ENCODE assay signal across 8 cellular contexts in the genomic region with DNA sequence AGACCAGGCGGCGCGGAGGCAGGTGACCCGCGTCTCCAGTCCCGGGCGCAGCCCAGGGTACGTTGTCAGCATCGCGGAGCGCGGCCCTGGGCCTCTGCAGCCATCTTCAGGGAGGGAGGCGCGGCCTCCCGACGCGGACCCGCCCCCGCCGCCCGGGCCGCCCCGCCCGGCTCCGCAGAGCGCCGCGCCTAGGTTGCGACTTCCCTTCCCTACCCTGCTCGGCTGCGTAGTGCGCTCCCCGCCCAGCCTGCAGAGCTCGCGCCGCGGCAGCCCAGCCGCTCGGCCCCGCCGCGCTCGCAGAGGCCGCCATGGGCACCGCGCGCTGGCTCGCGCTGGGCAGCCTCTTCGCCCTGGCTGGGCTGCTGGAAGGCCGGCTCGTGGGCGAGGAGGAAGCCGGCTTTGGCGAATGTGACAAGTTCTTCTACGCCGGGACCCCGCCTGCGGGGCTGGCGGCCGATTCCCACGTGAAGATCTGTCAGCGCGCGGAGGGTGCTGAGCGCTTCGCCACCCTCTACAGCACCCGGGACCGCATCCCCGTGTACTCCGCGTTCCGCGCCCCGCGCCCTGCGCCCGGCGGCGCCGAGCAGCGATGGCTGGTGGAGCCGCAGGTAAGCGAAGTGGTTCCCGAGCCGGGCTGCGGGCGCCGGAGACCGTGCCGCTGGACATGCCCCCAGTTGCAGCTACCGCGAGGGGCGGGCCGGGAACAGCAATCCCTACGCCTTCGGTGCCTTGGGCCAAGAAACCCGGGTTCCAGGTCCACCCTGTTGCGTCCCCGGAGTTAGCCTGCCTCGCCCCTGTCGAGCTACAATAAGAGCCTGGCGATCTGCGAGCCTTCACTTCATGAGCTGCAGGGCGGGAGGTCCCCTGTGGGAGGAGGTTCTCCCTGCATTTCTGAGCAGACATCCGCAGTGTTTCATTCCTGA. TPM values are rescaled to one million over a fixed set of nuclear protein-coding genes. Genes with fewer than 3 reads are reported as not detected.
DNase-seq lines count a peak whose midpoint lies in the region; ATAC-seq, FAIRE-seq and TF ChIP-seq lines count a peak whose summit lies in the region.

A gene with protein sequence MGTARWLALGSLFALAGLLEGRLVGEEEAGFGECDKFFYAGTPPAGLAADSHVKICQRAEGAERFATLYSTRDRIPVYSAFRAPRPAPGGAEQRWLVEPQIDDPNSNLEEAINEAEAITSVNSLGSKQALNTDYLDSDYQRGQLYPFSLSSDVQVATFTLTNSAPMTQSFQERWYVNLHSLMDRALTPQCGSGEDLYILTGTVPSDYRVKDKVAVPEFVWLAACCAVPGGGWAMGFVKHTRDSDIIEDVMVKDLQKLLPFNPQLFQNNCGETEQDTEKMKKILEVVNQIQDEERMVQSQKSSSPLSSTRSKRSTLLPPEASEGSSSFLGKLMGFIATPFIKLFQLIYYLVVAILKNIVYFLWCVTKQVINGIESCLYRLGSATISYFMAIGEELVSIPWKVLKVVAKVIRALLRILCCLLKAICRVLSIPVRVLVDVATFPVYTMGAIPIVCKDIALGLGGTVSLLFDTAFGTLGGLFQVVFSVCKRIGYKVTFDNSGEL (plus strand): TSS at position 227 of the 923 bp plus-strand sequence. CDS start 82 bp downstream, at position 309.

- DNase-seq in CD4-positive, CD25-positive, alpha-beta regulatory T cell: peak; percentile 79 to 91 (median 89)
- DNase-seq in GM19240 (ENCODE audit: insufficient read length, low spot score) (peak; percentile 40), NOMO-1 treated with DMSO at 0.1 percent for 48 hours (lab: John Stamatoyannopoulos, UW; ENCODE audit: unreplicated experiment) (peak; percentile 78), endothelial cell of umbilical vein (ENCODE audit: low read depth, low spot score) (peak; percentile 87)
- DNase-seq in activated CD8-positive, alpha-beta memory T cell treated with anti-CD3 and anti-CD28 coated beads, Interleukin-2, amount 50 U/mL, for 4 hours: peak; percentile 84
- DNase-seq in stimulated activated CD8-positive, alpha-beta memory T cell treated with anti-CD3 and anti-CD28 coated beads, Interleukin-4, amount 100 ng/mL, for 1 hour (ENCODE audit: low read depth in 2 of 2, low spot score in 1 of 2): peak; percentile 49 to 67

- intact Hi-C loops in endothelial cell of umbilical vein (cut with micrococcal nuclease): loop anchor here (1.0 to 5.0 kb wide), 4 partner anchors 18 to 697 kb away; partner anchors contain the start of gene FAM76B

- H3K9me3 ChIP-seq in CD4-positive, CD25-positive, alpha-beta regulatory T cell (ENCODE audit: control insufficient read depth in 2 of 2, low read length in 2 of 2): no peaks in the 10 kb centered on the region
- H3K9me3 ChIP-seq in endothelial cell of umbilical vein (replicated peaks; ENCODE audit: control insufficient read depth, insufficient read depth, low read length) (no peaks in the 10 kb centered on the region), mononuclear cell (ENCODE audit: low read depth, low read length) (no peaks in the 10 kb centered on the region)

- H3K4me3 Mint-ChIP-seq in CD4-positive, CD25-positive, alpha-beta regulatory T cell: peak within 1 kb of the TSS; percentile 90 to 96 (median 92)

- H3K9ac ChIP-seq in endothelial cell of umbilical vein (replicated peaks; ENCODE audit: extremely low read depth, insufficient read depth, low read length): peak within 1 kb of the TSS; percentile 58

- H3K9me3 Mint-ChIP-seq in CD4-positive, CD25-positive, alpha-beta regulatory T cell: peaks cover 0 to 2% (median 0%) of the 10 kb centered on the region in 7 donors

- H3K4me2 ChIP-seq in endothelial cell of umbilical vein (ENCODE audit: insufficient read depth, low read length): peak within 1 kb of the TSS; percentile 67

- FAIRE-seq in endothelial cell of umbilical vein (lab: Jason Lieb, UNC): peak; percentile 73

- H3K27me3 ChIP-seq in CD4-positive, CD25-positive, alpha-beta regulatory T cell (ENCODE audit: control insufficient read depth, insufficient read depth, low read length): no peaks in the 10 kb centered on the region
- H3K27me3 ChIP-seq in endothelial cell of umbilical vein (ENCODE audit: control insufficient read depth in 2 of 2, insufficient read depth in 2 of 2, low read length in 2 of 2) (no peaks in the 10 kb centered on the region), mononuclear cell (ENCODE audit: insufficient read depth, low read length) (no peaks in the 10 kb centered on the region)

- peak in 1 of 2 donors; percentile 5 for TF ChIP-seq CTCF in endothelial cell of umbilical vein (IDR thresholded peaks at IDR 0.05; ENCODE audit: extremely low read depth in 1 of 2, insufficient read depth in 1 of 2, low read depth in 1 of 2, low read length in 2 of 2)

- TF ChIP-seq POLR2A in endothelial cell of umbilical vein (IDR thresholded peaks at IDR 0.05; ENCODE audit: low read depth, low read length): peak; percentile 17

- H3K79me2 ChIP-seq in endothelial cell of umbilical vein (ENCODE audit: control insufficient read depth, insufficient read depth, low read length): no peaks in the 10 kb centered on the region

- dilution Hi-C loops in endothelial cell of umbilical vein (cut with MboI; ENCODE audit: extremely low pct_ligation_motif_present, low sequenced_read_pairs): no loop called here

- POLR2A ChIA-PET in endothelial cell of umbilical vein (lab: Charles Lee): interaction anchor here (0.9 to 2.4 kb wide), 7 partner anchors 9 to 47 kb away, joined by 3 to 7 read pairs (median 4); partner anchors contain the start of gene SRSF8

- CTCF ChIA-PET in endothelial cell of umbilical vein (lab: Charles Lee): interaction anchor here (1.0 to 8.8 kb wide), 13 partner anchors 9 to 615 kb away, joined by 3 to 91 read pairs (median 11); partner anchors contain the start of gene SRSF8

- H3K4me1 Mint-ChIP-seq in CD4-positive, CD25-positive, alpha-beta regulatory T cell: peaks cover 17 to 56% (median 41%) of the 10 kb centered on the region in 4 donors

- H3K9me1 ChIP-seq in endothelial cell of umbilical vein (replicated peaks; ENCODE audit: control insufficient read depth, extremely low read depth, insufficient read depth, low read length): no peaks in the 10 kb centered on the region

- BruUV-seq in endothelial cell of umbilical vein (replicated peaks; lab: Mats Ljungman, UMichigan): no TSS peak

- no peaks in the 10 kb centered on the region for H3K36me3 ChIP-seq in CD4-positive, CD25-positive, alpha-beta regulatory T cell (ENCODE audit: control insufficient read depth, insufficient read depth, low read length)
- no peaks in the 10 kb centered on the region for H3K36me3 ChIP-seq in endothelial cell of umbilical vein (ENCODE audit: control insufficient read depth in 2 of 2, extremely low read depth in 1 of 2, insufficient read depth in 2 of 2, low read length in 2 of 2)

- H4K20me1 ChIP-seq in endothelial cell of umbilical vein (replicated peaks; ENCODE audit: control insufficient read depth, extremely low read depth, insufficient read depth, low read length): no peaks in the 10 kb centered on the region

- peaks cover 27% of the 10 kb centered on the region for H3K4me1 ChIP-seq in CD4-positive, CD25-positive, alpha-beta regulatory T cell (ENCODE audit: control insufficient read depth, insufficient read depth, low read length, poor library complexity, severe bottlenecking)
- H3K4me1 ChIP-seq in endothelial cell of umbilical vein (ENCODE audit: control insufficient read depth, extremely low read depth, insufficient read depth, low read length): peaks cover 10% of the 10 kb centered on the region
- H3K4me1 ChIP-seq in mononuclear cell (ENCODE audit: insufficient read depth, low read length): peaks cover 37% of the 10 kb centered on the region

- peaks cover 4% of the 10 kb centered on the region for H3K36me3 Mint-ChIP-seq in CD4-positive, CD25-positive, alpha-beta regulatory T cell

- peaks cover 4% of the 10 kb centered on the region for H3K27me3 Mint-ChIP-seq in CD4-positive, CD25-positive, alpha-beta regulatory T cell

- H3K27ac ChIP-seq in CD4-positive, CD25-positive, alpha-beta regulatory T cell (ENCODE audit: insufficient read depth, low read length, poor library complexity, severe bottlenecking): peak within 1 kb of the TSS; percentile 83
- peak within 1 kb of the TSS; percentile 39 for H3K27ac ChIP-seq in endothelial cell of umbilical vein (ENCODE audit: insufficient read depth, low read depth, low read length)

- H2AFZ ChIP-seq in endothelial cell of umbilical vein (ENCODE audit: low read depth, low read length): peak within 1 kb of the TSS; percentile 98

- peak within 1 kb of the TSS; percentile 75 for H3K4me3 ChIP-seq in CD4-positive, CD25-positive, alpha-beta regulatory T cell (ENCODE audit: low read depth, low read length)
- H3K4me3 ChIP-seq in endothelial cell of umbilical vein (replicated peaks in 1 of 3; ENCODE audit: insufficient read depth in 1 of 3, low read depth in 1 of 3, low read length in 3 of 3) (peak within 1 kb of the TSS; percentile 31 to 81 (median 67)), mononuclear cell (ENCODE audit: low read length) (peak within 1 kb of the TSS; percentile 66)

- peak within 1 kb of the TSS; percentile 96 to 98 (median 97) for H3K27ac Mint-ChIP-seq in CD4-positive, CD25-positive, alpha-beta regulatory T cell

- peak; percentile 95 to 96 for ATAC-seq in CD4-positive, CD25-positive, alpha-beta regulatory T cell (ENCODE audit: low read depth in 2 of 2)
- ATAC-seq in HG03442 (IDR thresholded peaks at IDR 0.05; ENCODE audit: unreplicated experiment): peak; percentile 87

TF ChIP-seq in endothelial cell of umbilical vein, 7 proteins besides CTCF, POLR2A, EP300 and RAD21:
- peak; percentile 68 for TF ChIP-seq POLR2AphosphoS5 (IDR thresholded peaks at IDR 0.05; ENCODE audit: insufficient read depth, low read depth, low read length)
- no peak for TF ChIP-seq MAX (IDR thresholded peaks at IDR 0.05; ENCODE audit: insufficient read depth, insufficient read length)

RNA-seq across cellular contexts. Expression of the gene that starts here (rescaled TPM):
- 11.0 TPM for total RNA-seq in CD4-positive, CD25-positive, alpha-beta regulatory T cell
- polyA plus RNA-seq in CD4-positive, CD25-positive, alpha-beta regulatory T cell: 10 to 100 TPM in 2 of 4 donors, 1 to 10 TPM in 2; 9.1 to 14.6 (median 11.0) TPM
- total RNA-seq in endothelial cell of umbilical vein: 17.1 and 20.5 TPM in 2 replicates
- polyA plus RNA-seq in endothelial cell of umbilical vein: 10.2 and 10.5 TPM in 2 replicates
- 9.6 and 10.0 TPM in 2 replicates for polyA plus RNA-seq in endothelial cell of umbilical vein (2011; cell fraction: cytosol; rRNA removed)
- 4.3 and 5.7 TPM in 2 replicates for polyA plus RNA-seq in endothelial cell of umbilical vein (2011; cell fraction: nucleus; rRNA removed)
- 10.9 and 19.9 TPM in 2 replicates for polyA plus RNA-seq in endothelial cell of umbilical vein (2012)
- 23.2 and 25.4 TPM in 2 replicates for polyA minus RNA-seq in endothelial cell of umbilical vein
- polyA minus RNA-seq in endothelial cell of umbilical vein (2011; cell fraction: cytosol; rRNA and poly(A)+ RNA removed): 1.4 TPM
- polyA minus RNA-seq in endothelial cell of umbilical vein (2011; cell fraction: nucleus; rRNA and poly(A)+ RNA removed): 5.6 and 7.8 TPM in 2 replicates
- 20.9 TPM for total RNA-seq in mononuclear cell

Comparison
In these comparisons a context has a peak if more than half of its experiments do, and no peak if none do; other contexts are left out.
1. Peak in every context shown above with its lines: DNase-seq, ATAC-seq, H3K4me3 ChIP-seq and H3K27ac ChIP-seq.